21 cellular contexts compared by ENCODE assay signal in the genomic region with DNA sequence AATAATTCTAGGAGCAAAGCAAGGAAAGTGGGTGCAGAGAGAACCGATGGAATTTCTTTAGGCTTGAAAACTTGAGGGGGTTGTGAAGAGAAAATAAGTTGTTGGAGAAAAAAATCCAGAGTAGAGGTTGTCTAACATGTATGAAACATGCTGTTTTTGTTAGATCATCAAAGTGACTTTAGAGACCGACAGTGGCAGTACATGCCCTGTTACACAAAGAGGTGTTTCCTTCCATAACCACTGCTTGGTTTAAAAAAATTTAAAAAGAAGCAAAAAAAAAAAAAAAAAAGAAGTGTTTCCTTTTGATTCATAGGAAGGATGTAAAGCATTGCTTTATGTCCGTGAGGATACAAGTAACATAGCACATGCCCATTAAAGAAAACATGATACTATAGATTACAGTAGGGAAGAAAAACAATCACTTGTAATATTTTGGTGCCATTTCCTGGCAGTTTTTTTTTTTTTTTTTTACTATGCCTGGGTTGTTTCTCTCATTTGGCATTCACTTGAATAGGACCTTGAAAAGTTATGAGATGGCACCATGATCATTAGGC. TPM values are rescaled to one million over a fixed set of nuclear protein-coding genes. Genes with fewer than 3 reads are reported as not detected.
DNase-seq lines count a peak whose midpoint lies in the region; ATAC-seq and TF ChIP-seq lines count a peak whose summit lies in the region.
"Had no signal": no experiment of that assay in that cellular context is flagged by ENCODE, and none has a peak within 500 bp of the region (broad histone marks: within the 10 kb centered on the region; RNA-seq: fewer than 3 reads in every experiment).

No MANE protein-coding gene starts in this region.

- peak in 1 of 2 donors; percentile 67 for ATAC-seq in CD4-positive, CD25-positive, alpha-beta regulatory T cell (ENCODE audit: low read depth in 2 of 2)
- ATAC-seq in effector memory CD8-positive, alpha-beta T cell (replicated peaks) = peak; percentile 45
- ATAC-seq in HG03342 (IDR thresholded peaks at IDR 0.05; ENCODE audit: unreplicated experiment) = no peak
- no peak for ATAC-seq in HG02885 (IDR thresholded peaks at IDR 0.05; ENCODE audit: poor library complexity, unreplicated experiment)
- ATAC-seq: activated T-helper 17 cell treated with anti-CD3 and anti-CD28 coated beads, Interleukin-2, amount 50 U/mL, for 72 hours; HCT116; Right ventricle myocardium inferior had no signal

- peaks cover 35% of the 10 kb centered on the region for H3K4me1 ChIP-seq in CD4-positive, CD25-positive, alpha-beta regulatory T cell (ENCODE audit: control insufficient read depth, insufficient read depth, low read length, poor library complexity, severe bottlenecking)
- peaks cover 0 to 48% (median 37%) of the 10 kb centered on the region in 4 donors for H3K4me1 ChIP-seq in sigmoid colon
- H3K4me1 ChIP-seq: adrenal gland had no signal

- no peaks in the 10 kb centered on the region for H3K27me3 ChIP-seq in CD4-positive, CD25-positive, alpha-beta regulatory T cell (ENCODE audit: control insufficient read depth, insufficient read depth, low read length)
- no peaks in the 10 kb centered on the region for H3K27me3 ChIP-seq in sigmoid colon
- H3K27me3 ChIP-seq: adrenal gland, cardiac muscle cell, upper lobe of left lung had no signal

- peaks cover 0 to 40% (median 21%) of the 10 kb centered on the region in 4 donors for H3K4me1 Mint-ChIP-seq in CD4-positive, CD25-positive, alpha-beta regulatory T cell
- H3K4me1 Mint-ChIP-seq in IgD-negative memory B cell = peaks cover 45 to 55% (median 49%) of the 10 kb centered on the region in 3 donors
- H3K4me1 Mint-ChIP-seq in effector memory CD8-positive, alpha-beta T cell (ENCODE audit: low read depth in 2 of 2) = peaks cover 0 to 9% of the 10 kb centered on the region in 2 donors

- no peak for TF ChIP-seq CTCF in sigmoid colon (IDR thresholded peaks at IDR 0.05)

- H3K27me3 Mint-ChIP-seq in CD4-positive, CD25-positive, alpha-beta regulatory T cell = no peaks in the 10 kb centered on the region
- H3K27me3 Mint-ChIP-seq in IgD-negative memory B cell = peaks cover 1% of the 10 kb centered on the region
- peaks cover 0 to 11% of the 10 kb centered on the region in 2 donors for H3K27me3 Mint-ChIP-seq in effector memory CD8-positive, alpha-beta T cell
- H3K27me3 Mint-ChIP-seq: activated T-helper 17 cell treated with anti-CD3 and anti-CD28 coated beads, Interleukin-2, amount 50 U/mL, for 72 hours had no signal

- no peaks in the 10 kb centered on the region for H3K36me3 ChIP-seq in CD4-positive, CD25-positive, alpha-beta regulatory T cell (ENCODE audit: control insufficient read depth, insufficient read depth, low read length)
- H3K36me3 ChIP-seq in sigmoid colon = no peaks in the 10 kb centered on the region
- H3K36me3 ChIP-seq: adrenal gland, cardiac muscle cell, upper lobe of left lung had no signal

- peak in 2 of 3 donors; percentile 23 to 75 for DNase-seq in CD4-positive, CD25-positive, alpha-beta regulatory T cell
- no peak for DNase-seq in effector memory CD8-positive, alpha-beta T cell
- DNase-seq in sigmoid colon (no peak), caudate nucleus (lab: John Stamatoyannopoulos, UW) (no peak)
- DNase-seq: adrenal gland; Calu3; islet precursor cell; mesenchymal stem cell; NCI-H1694; nephron progenitor cell; stimulated activated naive CD4-positive, alpha-beta T cell treated with Interleukin-2 at 50 U/mL for 16 hours; SW 1271; upper lobe of left lung had no signal

- H3K4me3 ChIP-seq in CD4-positive, CD25-positive, alpha-beta regulatory T cell (ENCODE audit: low read depth, low read length) = peak overlapping the region; percentile 56
- H3K4me3 ChIP-seq in sigmoid colon = no peak overlapping the region
- H3K4me3 ChIP-seq: adrenal gland, cardiac muscle cell, upper lobe of left lung had no signal

- intact Hi-C loops in sigmoid colon (cut with DNase I) = no loop called here

- peaks cover 0 to 5% (median 0%) of the 10 kb centered on the region in 7 donors for H3K9me3 Mint-ChIP-seq in CD4-positive, CD25-positive, alpha-beta regulatory T cell
- H3K9me3 Mint-ChIP-seq in IgD-negative memory B cell = no peaks in the 10 kb centered on the region
- no peaks in the 10 kb centered on the region for H3K9me3 Mint-ChIP-seq in effector memory CD8-positive, alpha-beta T cell
- H3K9me3 Mint-ChIP-seq: activated T-helper 17 cell treated with anti-CD3 and anti-CD28 coated beads, Interleukin-2, amount 50 U/mL, for 72 hours had no signal

- TF ChIP-seq EP300 in sigmoid colon (IDR thresholded peaks at IDR 0.05) = no peak

- 56 to 77% methylated on average over 3 of the region's 3 CpGs for WGBS in sigmoid colon, 2 donors

- H3K9me3 ChIP-seq in CD4-positive, CD25-positive, alpha-beta regulatory T cell (ENCODE audit: control insufficient read depth in 2 of 2, low read length in 2 of 2) = no peaks in the 10 kb centered on the region
- H3K9me3 ChIP-seq in sigmoid colon = no peaks in the 10 kb centered on the region
- H3K9me3 ChIP-seq: adrenal gland, upper lobe of left lung had no signal

- peak overlapping the region; percentile 33 to 97 (median 89) for H3K27ac Mint-ChIP-seq in CD4-positive, CD25-positive, alpha-beta regulatory T cell
- H3K27ac Mint-ChIP-seq in IgD-negative memory B cell = peak overlapping the region; percentile 88 to 97 (median 94)
- no peak overlapping the region for H3K27ac Mint-ChIP-seq in effector memory CD8-positive, alpha-beta T cell
- H3K27ac Mint-ChIP-seq: activated T-helper 17 cell treated with anti-CD3 and anti-CD28 coated beads, Interleukin-2, amount 50 U/mL, for 72 hours; nephron progenitor cell had no signal

- peak overlapping the region; percentile 82 for H3K27ac ChIP-seq in CD4-positive, CD25-positive, alpha-beta regulatory T cell (ENCODE audit: insufficient read depth, low read length, poor library complexity, severe bottlenecking)
- H3K27ac ChIP-seq in sigmoid colon = peak overlapping the region; percentile 18 to 49 (median 36)
- no peak overlapping the region for H3K27ac ChIP-seq in caudate nucleus (ENCODE audit: low read depth, low read length)
- H3K27ac ChIP-seq: adrenal gland, cardiac muscle cell, VCaP had no signal

- H3K4me3 Mint-ChIP-seq in CD4-positive, CD25-positive, alpha-beta regulatory T cell = peak overlapping the region; percentile 34 to 91 (median 60)
- H3K4me3 Mint-ChIP-seq in IgD-negative memory B cell = peak overlapping the region in 3 of 4 donors; percentile 78 to 93 (median 89)
- H3K4me3 Mint-ChIP-seq in effector memory CD8-positive, alpha-beta T cell = no peak overlapping the region
- H3K4me3 Mint-ChIP-seq: activated T-helper 17 cell treated with anti-CD3 and anti-CD28 coated beads, Interleukin-2, amount 50 U/mL, for 72 hours; nephron progenitor cell had no signal

- H3K36me3 Mint-ChIP-seq in CD4-positive, CD25-positive, alpha-beta regulatory T cell = no peaks in the 10 kb centered on the region
- peaks cover 4% of the 10 kb centered on the region for H3K36me3 Mint-ChIP-seq in IgD-negative memory B cell
- H3K36me3 Mint-ChIP-seq in effector memory CD8-positive, alpha-beta T cell (ENCODE audit: insufficient read depth) = no peaks in the 10 kb centered on the region

- TF ChIP-seq POLR2A in sigmoid colon (IDR thresholded peaks at IDR 0.05) = no peak

RNA-seq across cellular contexts. Expression of gene ENTPD1, which starts 6.1 kb away (rescaled TPM):
- 49.4 TPM for total RNA-seq in CD4-positive, CD25-positive, alpha-beta regulatory T cell
- 10 to 100 TPM in 3 of 4 donors, 1 to 10 TPM in 1; 3.5 to 38.3 (median 17.9) TPM for polyA plus RNA-seq in CD4-positive, CD25-positive, alpha-beta regulatory T cell
- polyA plus RNA-seq in IgD-negative memory B cell = 48.0 TPM
- 100 to 1,000 TPM in 1 of 4 donors, 10 to 100 TPM in 3; 18.5 to 112 (median 24.1) TPM for total RNA-seq in sigmoid colon
- 10 to 100 TPM in 1 of 3 donors, 1 to 10 TPM in 2; 5.4 to 12.0 (median 9.9) TPM for polyA plus RNA-seq in sigmoid colon

Comparison
In these comparisons a context has a peak if more than half of its experiments do, and no peak if none do; other contexts are left out.
1. DNase-seq: peak in CD4-positive, CD25-positive, alpha-beta regulatory T cell (2 of 3); none in effector memory CD8-positive, alpha-beta T cell (0 of 3), sigmoid colon (single experiment) and caudate nucleus (0 of 61).
2. H3K27ac Mint-ChIP-seq: peak in CD4-positive, CD25-positive, alpha-beta regulatory T cell (3 of 3) and IgD-negative memory B cell (3 of 3); none in effector memory CD8-positive, alpha-beta T cell (0 of 2).
3. H3K4me3 Mint-ChIP-seq: peak in CD4-positive, CD25-positive, alpha-beta regulatory T cell (4 of 4) and IgD-negative memory B cell (3 of 4); none in effector memory CD8-positive, alpha-beta T cell (0 of 2).